ENCODE assay signal across 1 cellular context in the genomic region with DNA sequence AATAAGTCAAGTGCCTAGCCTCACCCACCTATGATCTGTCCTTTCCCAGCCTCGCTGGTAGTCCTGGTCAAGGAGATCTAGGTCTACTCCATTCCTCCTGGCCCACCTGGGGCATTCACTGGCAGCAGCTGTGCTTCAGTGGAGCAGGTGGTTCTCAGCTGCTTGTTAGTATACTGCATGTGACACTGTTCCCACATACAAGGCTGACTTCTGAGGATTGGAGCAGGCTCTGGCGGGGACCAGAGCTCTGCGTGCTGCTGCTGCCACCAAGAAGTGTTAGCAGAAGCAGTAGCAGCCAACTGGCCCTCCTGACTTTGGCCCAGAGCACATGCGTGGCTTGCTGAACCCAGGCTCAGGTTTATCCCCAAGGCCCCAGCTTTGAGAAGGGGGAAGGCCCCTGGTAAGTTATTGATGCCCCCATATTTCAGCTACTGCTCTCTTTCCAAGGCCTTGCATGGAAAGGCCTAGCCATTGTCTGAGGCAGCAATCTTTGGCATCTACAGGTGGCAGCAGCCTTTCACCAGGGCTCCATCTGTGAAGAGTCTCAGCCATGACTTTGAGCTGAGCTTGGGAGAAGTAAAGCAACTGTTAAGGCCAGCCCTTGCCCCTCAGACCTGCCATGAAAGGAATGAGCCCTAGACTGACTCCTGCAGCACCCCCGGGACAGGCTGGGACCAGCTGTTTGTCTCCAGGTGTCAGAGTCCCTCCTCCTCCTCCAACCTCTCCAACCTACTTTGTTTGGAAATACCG.
TF ChIP-seq lines count a peak whose summit lies in the region.

No MANE protein-coding gene starts in this region.

TF ChIP-seq in GM12878, 131 proteins besides CTCF, POLR2A, EP300 and RAD21:
- no peak for TF ChIP-seq TAF1 (IDR thresholded peaks at IDR 0.05; ENCODE audit: borderline replicate concordance, low read depth, low read length)
- TF ChIP-seq EED (IDR thresholded peaks at IDR 0.05; ENCODE audit: low read depth), result no peak
- TF ChIP-seq, protein P1, sequence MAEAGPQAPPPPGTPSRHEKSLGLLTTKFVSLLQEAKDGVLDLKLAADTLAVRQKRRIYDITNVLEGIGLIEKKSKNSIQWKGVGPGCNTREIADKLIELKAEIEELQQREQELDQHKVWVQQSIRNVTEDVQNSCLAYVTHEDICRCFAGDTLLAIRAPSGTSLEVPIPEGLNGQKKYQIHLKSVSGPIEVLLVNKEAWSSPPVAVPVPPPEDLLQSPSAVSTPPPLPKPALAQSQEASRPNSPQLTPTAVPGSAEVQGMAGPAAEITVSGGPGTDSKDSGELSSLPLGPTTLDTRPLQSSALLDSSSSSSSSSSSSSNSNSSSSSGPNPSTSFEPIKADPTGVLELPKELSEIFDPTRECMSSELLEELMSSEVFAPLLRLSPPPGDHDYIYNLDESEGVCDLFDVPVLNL (IDR thresholded peaks at IDR 0.05; ENCODE audit: low read depth, low read length), result no peak
- no peak for TF ChIP-seq ASH2L (IDR thresholded peaks at IDR 0.05; ENCODE audit: borderline replicate concordance, low read depth)
- TF ChIP-seq PAX5 (IDR thresholded peaks at IDR 0.05; ENCODE audit: borderline replicate concordance, low read depth, low read length), result no peak
- TF ChIP-seq POU2F2 (IDR thresholded peaks at IDR 0.05; ENCODE audit: borderline replicate concordance, low read depth, low read length), result no peak
- no peak for TF ChIP-seq KAT2A (conservative IDR thresholded peaks at IDR 0.05; ENCODE audit: control insufficient read depth, low read depth, low read length)
- no peak for TF ChIP-seq CEBPB (IDR thresholded peaks at IDR 0.05; ENCODE audit: borderline replicate concordance in 1 of 2, low read depth in 2 of 2, low read length in 2 of 2)
- no peak for TF ChIP-seq SMARCA5 (IDR thresholded peaks at IDR 0.05)
- TF ChIP-seq, protein P2, sequence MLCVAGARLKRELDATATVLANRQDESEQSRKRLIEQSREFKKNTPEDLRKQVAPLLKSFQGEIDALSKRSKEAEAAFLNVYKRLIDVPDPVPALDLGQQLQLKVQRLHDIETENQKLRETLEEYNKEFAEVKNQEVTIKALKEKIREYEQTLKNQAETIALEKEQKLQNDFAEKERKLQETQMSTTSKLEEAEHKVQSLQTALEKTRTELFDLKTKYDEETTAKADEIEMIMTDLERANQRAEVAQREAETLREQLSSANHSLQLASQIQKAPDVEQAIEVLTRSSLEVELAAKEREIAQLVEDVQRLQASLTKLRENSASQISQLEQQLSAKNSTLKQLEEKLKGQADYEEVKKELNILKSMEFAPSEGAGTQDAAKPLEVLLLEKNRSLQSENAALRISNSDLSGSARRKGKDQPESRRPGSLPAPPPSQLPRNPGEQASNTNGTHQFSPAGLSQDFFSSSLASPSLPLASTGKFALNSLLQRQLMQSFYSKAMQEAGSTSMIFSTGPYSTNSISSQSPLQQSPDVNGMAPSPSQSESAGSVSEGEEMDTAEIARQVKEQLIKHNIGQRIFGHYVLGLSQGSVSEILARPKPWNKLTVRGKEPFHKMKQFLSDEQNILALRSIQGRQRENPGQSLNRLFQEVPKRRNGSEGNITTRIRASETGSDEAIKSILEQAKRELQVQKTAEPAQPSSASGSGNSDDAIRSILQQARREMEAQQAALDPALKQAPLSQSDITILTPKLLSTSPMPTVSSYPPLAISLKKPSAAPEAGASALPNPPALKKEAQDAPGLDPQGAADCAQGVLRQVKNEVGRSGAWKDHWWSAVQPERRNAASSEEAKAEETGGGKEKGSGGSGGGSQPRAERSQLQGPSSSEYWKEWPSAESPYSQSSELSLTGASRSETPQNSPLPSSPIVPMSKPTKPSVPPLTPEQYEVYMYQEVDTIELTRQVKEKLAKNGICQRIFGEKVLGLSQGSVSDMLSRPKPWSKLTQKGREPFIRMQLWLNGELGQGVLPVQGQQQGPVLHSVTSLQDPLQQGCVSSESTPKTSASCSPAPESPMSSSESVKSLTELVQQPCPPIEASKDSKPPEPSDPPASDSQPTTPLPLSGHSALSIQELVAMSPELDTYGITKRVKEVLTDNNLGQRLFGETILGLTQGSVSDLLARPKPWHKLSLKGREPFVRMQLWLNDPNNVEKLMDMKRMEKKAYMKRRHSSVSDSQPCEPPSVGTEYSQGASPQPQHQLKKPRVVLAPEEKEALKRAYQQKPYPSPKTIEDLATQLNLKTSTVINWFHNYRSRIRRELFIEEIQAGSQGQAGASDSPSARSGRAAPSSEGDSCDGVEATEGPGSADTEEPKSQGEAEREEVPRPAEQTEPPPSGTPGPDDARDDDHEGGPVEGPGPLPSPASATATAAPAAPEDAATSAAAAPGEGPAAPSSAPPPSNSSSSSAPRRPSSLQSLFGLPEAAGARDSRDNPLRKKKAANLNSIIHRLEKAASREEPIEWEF (IDR thresholded peaks at IDR 0.05; ENCODE audit: insufficient replicate concordance, low read depth, low read length), result no peak
- no peak for TF ChIP-seq TBL1XR1 (IDR thresholded peaks at IDR 0.05; ENCODE audit: low read depth, low read length)
- no peak for TF ChIP-seq NFXL1 (IDR thresholded peaks at IDR 0.05; ENCODE audit: borderline replicate concordance)
- TF ChIP-seq MYC (IDR thresholded peaks at IDR 0.05; ENCODE audit: insufficient read depth, insufficient read length, insufficient replicate concordance, low read length, severe bottlenecking), result no peak
- no peak for TF ChIP-seq RFX5 (IDR thresholded peaks at IDR 0.05; ENCODE audit: low read depth, low read length)
- no peak for TF ChIP-seq ZZZ3 (IDR thresholded peaks at IDR 0.05; ENCODE audit: control insufficient read depth, insufficient read length, low read depth)
- TF ChIP-seq TCF7 (IDR thresholded peaks at IDR 0.05; ENCODE audit: borderline replicate concordance), result no peak
- TF ChIP-seq, protein P3, sequence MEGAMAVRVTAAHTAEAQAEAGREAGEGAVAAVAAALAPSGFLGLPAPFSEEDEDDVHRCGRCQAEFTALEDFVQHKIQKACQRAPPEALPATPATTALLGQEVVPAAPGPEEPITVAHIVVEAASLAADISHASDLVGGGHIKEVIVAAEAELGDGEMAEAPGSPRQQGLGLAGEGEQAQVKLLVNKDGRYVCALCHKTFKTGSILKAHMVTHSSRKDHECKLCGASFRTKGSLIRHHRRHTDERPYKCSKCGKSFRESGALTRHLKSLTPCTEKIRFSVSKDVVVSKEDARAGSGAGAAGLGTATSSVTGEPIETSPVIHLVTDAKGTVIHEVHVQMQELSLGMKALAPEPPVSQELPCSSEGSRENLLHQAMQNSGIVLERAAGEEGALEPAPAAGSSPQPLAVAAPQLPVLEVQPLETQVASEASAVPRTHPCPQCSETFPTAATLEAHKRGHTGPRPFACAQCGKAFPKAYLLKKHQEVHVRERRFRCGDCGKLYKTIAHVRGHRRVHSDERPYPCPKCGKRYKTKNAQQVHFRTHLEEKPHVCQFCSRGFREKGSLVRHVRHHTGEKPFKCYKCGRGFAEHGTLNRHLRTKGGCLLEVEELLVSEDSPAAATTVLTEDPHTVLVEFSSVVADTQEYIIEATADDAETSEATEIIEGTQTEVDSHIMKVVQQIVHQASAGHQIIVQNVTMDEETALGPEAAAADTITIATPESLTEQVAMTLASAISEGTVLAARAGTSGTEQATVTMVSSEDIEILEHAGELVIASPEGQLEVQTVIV (IDR thresholded peaks at IDR 0.05; ENCODE audit: borderline replicate concordance, partially characterized antibody), result no peak
- no peak for TF ChIP-seq NFYA (IDR thresholded peaks at IDR 0.05; ENCODE audit: borderline replicate concordance, low read depth, low read length)
- TF ChIP-seq FOXM1 (IDR thresholded peaks at IDR 0.05; ENCODE audit: low read depth, low read length), result no peak
